23 cellular contexts compared by ENCODE assay signal in the genomic region with DNA sequence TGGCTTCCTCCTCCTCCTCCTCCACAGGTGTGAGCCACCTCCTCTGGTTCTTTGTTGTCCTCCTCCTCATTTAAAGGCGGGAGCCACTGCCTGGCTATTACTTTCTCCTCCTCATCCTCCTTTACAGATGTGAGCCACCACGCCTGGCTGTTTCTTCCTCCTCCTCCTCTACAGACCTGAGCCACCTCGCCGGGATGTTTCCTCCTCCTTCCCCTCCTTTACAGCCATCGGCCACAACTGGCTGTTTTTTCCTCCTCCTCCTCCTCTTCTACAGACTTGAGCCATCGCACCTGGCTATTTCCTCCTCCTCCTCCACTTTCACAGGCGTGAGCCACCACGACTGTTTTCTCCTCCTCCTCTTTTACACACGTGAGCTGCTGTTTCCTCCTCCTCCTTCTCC. TPM values are rescaled to one million over a fixed set of nuclear protein-coding genes. Genes with fewer than 3 reads are reported as not detected.
DNase-seq lines count a peak whose midpoint lies in the region; ATAC-seq and TF ChIP-seq lines count a peak whose summit lies in the region.
"Had no signal": no experiment of that assay in that cellular context is flagged by ENCODE, and none has a peak within 500 bp of the region (broad histone marks: within the 10 kb centered on the region; RNA-seq: fewer than 3 reads in every experiment).

No MANE protein-coding gene starts in this region.

- no peak overlapping the region for H3K27ac Mint-ChIP-seq in osteocyte (ENCODE audit: unreplicated experiment)
- H3K27ac Mint-ChIP-seq: CD4-positive, alpha-beta T cell; CD8-positive, alpha-beta memory T cell; HFFc6 had no signal

- DNase-seq in osteocyte (ENCODE audit: extremely low spot score, unreplicated experiment), result peak; percentile 63
- peak; percentile 38 for DNase-seq in spleen
- DNase-seq in hypothalamus (lab: John Stamatoyannopoulos, UW), result no peak
- DNase-seq: 8988T; ACHN; AML-193; BE2C; CD4-positive, alpha-beta T cell; CD8-positive, alpha-beta memory T cell; DMS 273 treated with DMSO at 0.1 percent for 48 hours; DMS79; EL; GDM1; GOT3; HFFc6 had no signal

- H3K27me3 ChIP-seq in KMS-11 (ENCODE audit: insufficient read depth, low read depth), result no peaks in the 10 kb centered on the region
- no peaks in the 10 kb centered on the region for H3K27me3 ChIP-seq in spleen (replicated peaks in 1 of 7)
- H3K27me3 ChIP-seq: BE2C; BLaER1 treated with 17β-estradiol and CSF1 and Interleukin-3, amounts not matched to agents 10 nM and 100 nM had no signal

- 74 to 87% (median 81%) methylated on average over 9 of the region's 9 CpGs for WGBS in spleen, 5 donors

- H3K4me1 Mint-ChIP-seq in osteocyte (ENCODE audit: unreplicated experiment), result no peaks in the 10 kb centered on the region
- H3K4me1 Mint-ChIP-seq: CD14-positive monocyte; CD8-positive, alpha-beta memory T cell had no signal

- peaks cover 8% of the 10 kb centered on the region for H3K9me3 Mint-ChIP-seq in osteocyte (ENCODE audit: unreplicated experiment)

- H3K36me3 ChIP-seq in KMS-11 (ENCODE audit: insufficient read depth), result no peaks in the 10 kb centered on the region
- H3K36me3 ChIP-seq in spleen, result no peaks in the 10 kb centered on the region
- H3K36me3 ChIP-seq: BE2C; BLaER1 treated with 17β-estradiol and CSF1 and Interleukin-3, amounts not matched to agents 10 nM and 100 nM; HAP-1 had no signal

- ATAC-seq in GM19324 (IDR thresholded peaks at IDR 0.05; ENCODE audit: low FRiP score, unreplicated experiment) (no peak), HG02973 (IDR thresholded peaks at IDR 0.05; ENCODE audit: unreplicated experiment) (no peak)
- ATAC-seq: A549, GM12878 had no signal

- no peaks in the 10 kb centered on the region for H3K36me3 Mint-ChIP-seq in osteocyte (ENCODE audit: unreplicated experiment)
- H3K36me3 Mint-ChIP-seq: CD14-positive monocyte; CD8-positive, alpha-beta memory T cell had no signal

- H3K4me3 Mint-ChIP-seq in osteocyte (ENCODE audit: unreplicated experiment), result no peak overlapping the region
- H3K4me3 Mint-ChIP-seq: CD14-positive monocyte; CD4-positive, alpha-beta T cell; CD8-positive, alpha-beta memory T cell; HFFc6 had no signal

- peak overlapping the region; percentile 30; the same call in 1 of the 2 replicates for H2AFZ ChIP-seq in KMS-11 (ENCODE audit: low read depth)

- no peaks in the 10 kb centered on the region for H4K20me1 ChIP-seq in KMS-11 (ENCODE audit: insufficient read depth)
- H4K20me1 ChIP-seq: BLaER1 treated with 17β-estradiol and CSF1 and Interleukin-3, amounts not matched to agents 10 nM and 100 nM had no signal

- no peaks in the 10 kb centered on the region for H3K4me1 ChIP-seq in KMS-11 (ENCODE audit: low read depth, poor library complexity, severe bottlenecking)
- no peaks in the 10 kb centered on the region for H3K4me1 ChIP-seq in spleen
- H3K4me1 ChIP-seq: A549; BE2C; BLaER1 treated with 17β-estradiol and CSF1 and Interleukin-3, amounts not matched to agents 10 nM and 100 nM; HAP-1 had no signal

- no peak overlapping the region for H3K9ac ChIP-seq in KMS-11
- H3K9ac ChIP-seq: BLaER1 treated with 17β-estradiol and CSF1 and Interleukin-3, amounts not matched to agents 10 nM and 100 nM had no signal

- H3K27me3 Mint-ChIP-seq in osteocyte (ENCODE audit: unreplicated experiment), result no peaks in the 10 kb centered on the region
- H3K27me3 Mint-ChIP-seq: CD4-positive, alpha-beta T cell had no signal

- H3K27ac ChIP-seq in KMS-11 (no peak overlapping the region), spleen (no peak overlapping the region)
- H3K27ac ChIP-seq: A549; BLaER1 treated with 17β-estradiol and CSF1 and Interleukin-3, amounts not matched to agents 10 nM and 100 nM had no signal

- H3K4me2 ChIP-seq in KMS-11, result no peak overlapping the region
- H3K4me2 ChIP-seq: A549; BLaER1 treated with 17β-estradiol and CSF1 and Interleukin-3, amounts not matched to agents 10 nM and 100 nM had no signal

- intact Hi-C loops in spleen (cut with DNase I; ENCODE audit: low total_unique reads), result no loop called here

- H3K9me3 ChIP-seq in spleen, result peaks cover 0 to 38% (median 0%) of the 10 kb centered on the region in 8 donors
- H3K9me3 ChIP-seq: BE2C, HAP-1 had no signal

- H3K4me3 ChIP-seq in KMS-11 (IDR thresholded peaks at IDR 0.05; ENCODE audit: insufficient read depth, low read depth, low read length), result no peak overlapping the region
- no peak overlapping the region for H3K4me3 ChIP-seq in spleen
- H3K4me3 ChIP-seq: A549; BLaER1 treated with 17β-estradiol and CSF1 and Interleukin-3, amounts not matched to agents 10 nM and 100 nM; GM12878; HAP-1 had no signal

- TF ChIP-seq CTCF in KMS-11 (conservative IDR thresholded peaks at IDR 0.05; ENCODE audit: low read depth, low read length) (no peak), osteocyte (IDR thresholded peaks at IDR 0.05) (no peak), spleen (IDR thresholded peaks at IDR 0.05 in 8 of 11, conservative IDR thresholded peaks at IDR 0.05 in 3 of 11) (no peak)

- H3K79me2 ChIP-seq in KMS-11 (ENCODE audit: insufficient read depth, low read depth), result no peaks in the 10 kb centered on the region

- no peak for TF ChIP-seq POLR2A in spleen (IDR thresholded peaks at IDR 0.05)

RNA-seq across cellular contexts. Expression of a gene that starts 49.0 kb away (rescaled TPM):
- total RNA-seq in osteocyte (not detected in 2 replicates), spleen (not detected)
- not detected for polyA plus RNA-seq in spleen
- total RNA-seq: CD4-positive, alpha-beta T cell; CD8-positive, alpha-beta memory T cell; HFFc6 had no signal
- polyA plus RNA-seq: A549; CD14-positive monocyte; CD8-positive, alpha-beta memory T cell; GM12878 had no signal

Comparison
In these comparisons a context has a peak if more than half of its experiments do, and no peak if none do; other contexts are left out.
1. DNase-seq: peak in osteocyte (single experiment) and spleen (single experiment); none in hypothalamus (0 of 51).